ENCODE assay signal across 24 cellular contexts in genomic region chr14:69459122-69459521, GRCh38. TPM values are rescaled to one million over a fixed set of nuclear protein-coding genes. Genes with fewer than 3 reads are reported as not detected.
A peak's percentile ranks its signal among the peaks of the same experiment; 100 is the strongest.
DNase-seq lines count a peak whose midpoint lies in the region; ATAC-seq and TF ChIP-seq lines count a peak whose summit lies in the region.
"Had no signal": no experiment of that assay in that cellular context is flagged by ENCODE, and none has a peak within 500 bp of the region (broad histone marks: within the 10 kb centered on the region; RNA-seq: fewer than 3 reads in every experiment).

No MANE protein-coding gene starts in this region.

- H3K9me3 ChIP-seq in PC-9 (ENCODE audit: insufficient read depth, low read depth) (no peaks in the 10 kb centered on the region), left lung (no peaks in the 10 kb centered on the region), upper lobe of right lung (no peaks in the 10 kb centered on the region)
- H3K9me3 ChIP-seq: A549, BE2C, Peyer's patch had no signal

- no peak overlapping the region for H3K27ac ChIP-seq in PC-9
- no peak overlapping the region for H3K27ac ChIP-seq in left lung
- H3K27ac ChIP-seq in upper lobe of right lung, result no peak overlapping the region
- H3K27ac ChIP-seq: A549, KMS-11, Peyer's patch had no signal

- no peak for TF ChIP-seq CTCF in Calu3 (IDR thresholded peaks at IDR 0.05; ENCODE audit: unreplicated experiment)
- no peak for TF ChIP-seq CTCF in PC-9 (conservative IDR thresholded peaks at IDR 0.05)
- TF ChIP-seq CTCF in left lung (IDR thresholded peaks at IDR 0.05), result no peak
- TF ChIP-seq CTCF in upper lobe of right lung (IDR thresholded peaks at IDR 0.05), result no peak

- H3K4me2 ChIP-seq in PC-9, result no peak overlapping the region
- H3K4me2 ChIP-seq: A549, KMS-11 had no signal

- H3K9me2 ChIP-seq in PC-9 (ENCODE audit: insufficient read depth), result no peaks in the 10 kb centered on the region

- BruUV-seq in Calu3 (replicated peaks; lab: Mats Ljungman, UMichigan), result TSS peak; percentile 24
- BruUV-seq in PC-9 (replicated peaks; lab: Mats Ljungman, UMichigan), result TSS peak; percentile 3

- H3K36me3 ChIP-seq in PC-9 (ENCODE audit: low read depth) (peaks cover 14% of the 10 kb centered on the region), left lung (peaks cover 0 to 61% of the 10 kb centered on the region in 2 donors), upper lobe of right lung (peaks cover 47% of the 10 kb centered on the region)

- intact Hi-C loops in Calu3 (cut with micrococcal nuclease; ENCODE audit: unreplicated experiment), result no loop called here
- intact Hi-C loops in PC-9 (cut with micrococcal nuclease; ENCODE audit: unreplicated experiment), result no loop called here
- intact Hi-C loops in left lung (cut with DNase I), result no loop called here
- intact Hi-C loops in upper lobe of right lung (cut with DNase I), result no loop called here

- no peak overlapping the region for H3K4me3 ChIP-seq in PC-9
- H3K4me3 ChIP-seq in left lung, result no peak overlapping the region
- H3K4me3 ChIP-seq in upper lobe of right lung, result no peak overlapping the region
- H3K4me3 ChIP-seq: A549, Peyer's patch had no signal

- H2AFZ ChIP-seq in PC-9, result no peak overlapping the region

- no peak for DNase-seq in Calu3
- no peak for DNase-seq in PC-9
- DNase-seq in left lung, result no peak
- no peak for DNase-seq in upper lobe of right lung
- DNase-seq in activated T-cell treated with anti-CD3 and anti-CD28 coated beads for 4 hours, result no peak
- DNase-seq in islet precursor cell, result no peak
- DNase-seq: BE2C; CD4-positive, CD25-positive, alpha-beta regulatory T cell; DMS 273 treated with DMSO at 0.1 percent for 48 hours; DND-41; GOT3; IMR-90; NCI-H1092 treated with DMSO at 0.1 percent for 48 hours; NCI-H146; NCI-H2029; NCI-H2171; NCI-H345; NCI-H524; NCI-H774; Peyer's patch had no signal

- ATAC-seq in left lung, result peak; percentile 80
- peak; percentile 79 for ATAC-seq in upper lobe of right lung
- no peak for ATAC-seq in HG03439 (IDR thresholded peaks at IDR 0.05; ENCODE audit: unreplicated experiment)
- ATAC-seq: SK-N-SH treated with all-trans-retinoic acid at 6 μM for 48 hours had no signal

- no peaks in the 10 kb centered on the region for H4K20me1 ChIP-seq in PC-9 (ENCODE audit: insufficient read depth)

- H3K4me1 Mint-ChIP-seq in Calu3 (ENCODE audit: low read depth, unreplicated experiment), result peaks cover 4% of the 10 kb centered on the region

- no peaks in the 10 kb centered on the region for H3K79me2 ChIP-seq in PC-9 (ENCODE audit: low read depth)

- H3K9me3 Mint-ChIP-seq in Calu3 (ENCODE audit: low read depth, unreplicated experiment), result no peaks in the 10 kb centered on the region
- H3K9me3 Mint-ChIP-seq: CD4-positive, CD25-positive, alpha-beta regulatory T cell had no signal

- no peaks in the 10 kb centered on the region for H3K36me3 Mint-ChIP-seq in Calu3 (ENCODE audit: insufficient read depth, unreplicated experiment)

- H3K27ac Mint-ChIP-seq in Calu3 (ENCODE audit: unreplicated experiment), result no peak overlapping the region
- H3K27ac Mint-ChIP-seq: CD4-positive, CD25-positive, alpha-beta regulatory T cell had no signal

- no peak overlapping the region for H3K4me3 Mint-ChIP-seq in Calu3 (ENCODE audit: low read depth, unreplicated experiment)
- H3K4me3 Mint-ChIP-seq: CD4-positive, CD25-positive, alpha-beta regulatory T cell had no signal

- CTCF ChIA-PET in Calu3 (lab: Charles Lee), result interaction anchor here (0.6 to 2.5 kb wide), 2 partner anchors 76 to 217 kb away, joined by 3 to 22 read pairs; no protein-coding TSS in a partner anchor
- CTCF ChIA-PET in PC-9 (lab: Charles Lee), result interaction anchor here (0.6 to 2.0 kb wide), 5 partner anchors 61 to 301 kb away, joined by 3 to 9 read pairs (median 6); partner anchors contain the start of gene ERH

- H3F3A ChIP-seq in PC-9 (ENCODE audit: insufficient read depth, low read depth), result peaks cover 19% of the 10 kb centered on the region

- H3K27me3 Mint-ChIP-seq in Calu3 (ENCODE audit: unreplicated experiment), result no peaks in the 10 kb centered on the region
- H3K27me3 Mint-ChIP-seq: CD4-positive, CD25-positive, alpha-beta regulatory T cell had no signal

- H3K27me3 ChIP-seq in PC-9 (ENCODE audit: insufficient read depth, low read depth) (no peaks in the 10 kb centered on the region), left lung (no peaks in the 10 kb centered on the region), upper lobe of right lung (no peaks in the 10 kb centered on the region)
- H3K27me3 ChIP-seq: BE2C, Peyer's patch had no signal

- H3K4me1 ChIP-seq in PC-9 (replicated peaks; ENCODE audit: insufficient read depth), result no peaks in the 10 kb centered on the region
- H3K4me1 ChIP-seq in left lung, result peaks cover 0 to 5% of the 10 kb centered on the region in 2 donors
- H3K4me1 ChIP-seq in upper lobe of right lung, result no peaks in the 10 kb centered on the region
- H3K4me1 ChIP-seq: A549, BE2C, Peyer's patch had no signal

- POLR2A ChIA-PET in PC-9 (lab: Charles Lee; ENCODE audit: unreplicated experiment), result interaction anchor here (0.6 kb wide), 1 partner anchor 299 kb away, joined by 7 read pairs; no protein-coding TSS in a partner anchor

RNA-seq across cellular contexts. Expression of gene PLEKHD1, which starts 25.4 kb away (rescaled TPM):
- total RNA-seq in Calu3 (2022) (0.56 and 0.73 TPM in 2 replicates), PC-9 (2021) (0.60 and 0.65 TPM in 2 replicates), left lung (under 1 TPM; 0.16 to 0.61 TPM), upper lobe of right lung (0.41 TPM)
- total RNA-seq: Peyer's patch had no signal
